1 cellular context compared by ENCODE assay signal in genomic region chr15:63331456-63331855, GRCh38.
TF ChIP-seq lines count a peak whose summit lies in the region.

No MANE protein-coding gene starts in this region.

TF ChIP-seq in SK-N-SH treated with all-trans-retinoic acid at 6 μM for 48 hours, 23 proteins besides CTCF, POLR2A, EP300 and RAD21 (continued from another document):
- TF ChIP-seq TSHZ2 (CRISPR knock-in tag; IDR thresholded peaks at IDR 0.05) (no peak), PATZ1 (CRISPR knock-in tag; IDR thresholded peaks at IDR 0.05; ENCODE audit: borderline replicate concordance) (no peak), ZFP30 (CRISPR knock-in tag; IDR thresholded peaks at IDR 0.05) (no peak)
